1 cellular context compared by ENCODE assay signal in the genomic region with DNA sequence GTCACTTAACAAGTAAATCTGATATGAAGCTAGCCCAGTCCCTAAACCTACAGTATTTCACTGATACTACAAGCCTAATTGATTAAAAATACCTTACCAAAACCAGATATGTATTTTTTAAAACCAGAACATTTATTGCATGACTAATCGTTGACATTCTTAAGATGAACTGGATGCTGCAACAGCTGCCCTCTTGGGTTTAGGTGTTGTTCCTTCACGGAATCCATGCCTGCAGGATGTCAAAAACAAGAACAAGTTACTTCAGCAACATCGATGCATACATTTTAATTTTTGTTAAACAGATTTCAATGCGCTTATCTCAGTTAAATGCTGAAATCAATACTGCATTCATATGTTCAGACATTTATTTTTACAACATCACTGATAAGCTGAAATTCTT.
TF ChIP-seq lines count a peak whose summit lies in the region.

No MANE protein-coding gene starts in this region.

TF ChIP-seq in GM23338, 12 proteins besides CTCF, POLR2A, EP300 and RAD21 (continued from another document):
- TF ChIP-seq, protein P1, sequence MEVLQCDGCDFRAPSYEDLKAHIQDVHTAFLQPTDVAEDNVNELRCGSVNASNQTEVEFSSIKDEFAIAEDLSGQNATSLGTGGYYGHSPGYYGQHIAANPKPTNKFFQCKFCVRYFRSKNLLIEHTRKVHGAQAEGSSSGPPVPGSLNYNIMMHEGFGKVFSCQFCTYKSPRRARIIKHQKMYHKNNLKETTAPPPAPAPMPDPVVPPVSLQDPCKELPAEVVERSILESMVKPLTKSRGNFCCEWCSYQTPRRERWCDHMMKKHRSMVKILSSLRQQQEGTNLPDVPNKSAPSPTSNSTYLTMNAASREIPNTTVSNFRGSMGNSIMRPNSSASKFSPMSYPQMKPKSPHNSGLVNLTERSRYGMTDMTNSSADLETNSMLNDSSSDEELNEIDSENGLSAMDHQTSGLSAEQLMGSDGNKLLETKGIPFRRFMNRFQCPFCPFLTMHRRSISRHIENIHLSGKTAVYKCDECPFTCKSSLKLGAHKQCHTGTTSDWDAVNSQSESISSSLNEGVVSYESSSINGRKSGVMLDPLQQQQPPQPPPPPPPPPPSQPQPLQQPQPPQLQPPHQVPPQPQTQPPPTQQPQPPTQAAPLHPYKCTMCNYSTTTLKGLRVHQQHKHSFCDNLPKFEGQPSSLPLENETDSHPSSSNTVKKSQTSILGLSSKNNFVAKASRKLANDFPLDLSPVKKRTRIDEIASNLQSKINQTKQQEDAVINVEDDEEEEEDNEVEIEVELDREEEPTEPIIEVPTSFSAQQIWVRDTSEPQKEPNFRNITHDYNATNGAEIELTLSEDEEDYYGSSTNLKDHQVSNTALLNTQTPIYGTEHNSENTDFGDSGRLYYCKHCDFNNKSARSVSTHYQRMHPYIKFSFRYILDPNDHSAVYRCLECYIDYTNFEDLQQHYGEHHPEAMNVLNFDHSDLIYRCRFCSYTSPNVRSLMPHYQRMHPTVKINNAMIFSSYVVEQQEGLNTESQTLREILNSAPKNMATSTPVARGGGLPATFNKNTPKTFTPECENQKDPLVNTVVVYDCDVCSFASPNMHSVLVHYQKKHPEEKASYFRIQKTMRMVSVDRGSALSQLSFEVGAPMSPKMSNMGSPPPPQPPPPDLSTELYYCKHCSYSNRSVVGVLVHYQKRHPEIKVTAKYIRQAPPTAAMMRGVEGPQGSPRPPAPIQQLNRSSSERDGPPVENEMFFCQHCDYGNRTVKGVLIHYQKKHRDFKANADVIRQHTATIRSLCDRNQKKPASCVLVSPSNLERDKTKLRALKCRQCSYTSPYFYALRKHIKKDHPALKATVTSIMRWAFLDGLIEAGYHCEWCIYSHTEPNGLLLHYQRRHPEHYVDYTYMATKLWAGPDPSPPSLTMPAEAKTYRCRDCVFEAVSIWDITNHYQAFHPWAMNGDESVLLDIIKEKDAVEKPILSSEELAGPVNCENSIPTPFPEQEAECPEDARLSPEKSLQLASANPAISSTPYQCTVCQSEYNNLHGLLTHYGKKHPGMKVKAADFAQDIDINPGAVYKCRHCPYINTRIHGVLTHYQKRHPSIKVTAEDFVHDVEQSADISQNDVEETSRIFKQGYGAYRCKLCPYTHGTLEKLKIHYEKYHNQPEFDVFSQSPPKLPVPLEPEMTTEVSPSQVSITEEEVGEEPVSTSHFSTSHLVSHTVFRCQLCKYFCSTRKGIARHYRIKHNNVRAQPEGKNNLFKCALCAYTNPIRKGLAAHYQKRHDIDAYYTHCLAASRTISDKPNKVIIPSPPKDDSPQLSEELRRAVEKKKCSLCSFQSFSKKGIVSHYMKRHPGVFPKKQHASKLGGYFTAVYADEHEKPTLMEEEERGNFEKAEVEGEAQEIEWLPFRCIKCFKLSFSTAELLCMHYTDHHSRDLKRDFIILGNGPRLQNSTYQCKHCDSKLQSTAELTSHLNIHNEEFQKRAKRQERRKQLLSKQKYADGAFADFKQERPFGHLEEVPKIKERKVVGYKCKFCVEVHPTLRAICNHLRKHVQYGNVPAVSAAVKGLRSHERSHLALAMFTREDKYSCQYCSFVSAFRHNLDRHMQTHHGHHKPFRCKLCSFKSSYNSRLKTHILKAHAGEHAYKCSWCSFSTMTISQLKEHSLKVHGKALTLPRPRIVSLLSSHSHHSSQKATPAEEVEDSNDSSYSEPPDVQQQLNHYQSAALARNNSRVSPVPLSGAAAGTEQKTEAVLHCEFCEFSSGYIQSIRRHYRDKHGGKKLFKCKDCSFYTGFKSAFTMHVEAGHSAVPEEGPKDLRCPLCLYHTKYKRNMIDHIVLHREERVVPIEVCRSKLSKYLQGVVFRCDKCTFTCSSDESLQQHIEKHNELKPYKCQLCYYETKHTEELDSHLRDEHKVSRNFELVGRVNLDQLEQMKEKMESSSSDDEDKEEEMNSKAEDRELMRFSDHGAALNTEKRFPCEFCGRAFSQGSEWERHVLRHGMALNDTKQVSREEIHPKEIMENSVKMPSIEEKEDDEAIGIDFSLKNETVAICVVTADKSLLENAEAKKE (CRISPR knock-in tag; IDR thresholded peaks at IDR 0.05) = no peak
- TF ChIP-seq NANOG (IDR thresholded peaks at IDR 0.05; ENCODE audit: borderline replicate concordance) = no peak
- TF ChIP-seq ZNF331 (CRISPR knock-in tag; IDR thresholded peaks at IDR 0.05; ENCODE audit: low read depth) = no peak
- TF ChIP-seq POLR2AphosphoS5 (IDR thresholded peaks at IDR 0.05; ENCODE audit: low read depth) = no peak
- TF ChIP-seq, protein P2, sequence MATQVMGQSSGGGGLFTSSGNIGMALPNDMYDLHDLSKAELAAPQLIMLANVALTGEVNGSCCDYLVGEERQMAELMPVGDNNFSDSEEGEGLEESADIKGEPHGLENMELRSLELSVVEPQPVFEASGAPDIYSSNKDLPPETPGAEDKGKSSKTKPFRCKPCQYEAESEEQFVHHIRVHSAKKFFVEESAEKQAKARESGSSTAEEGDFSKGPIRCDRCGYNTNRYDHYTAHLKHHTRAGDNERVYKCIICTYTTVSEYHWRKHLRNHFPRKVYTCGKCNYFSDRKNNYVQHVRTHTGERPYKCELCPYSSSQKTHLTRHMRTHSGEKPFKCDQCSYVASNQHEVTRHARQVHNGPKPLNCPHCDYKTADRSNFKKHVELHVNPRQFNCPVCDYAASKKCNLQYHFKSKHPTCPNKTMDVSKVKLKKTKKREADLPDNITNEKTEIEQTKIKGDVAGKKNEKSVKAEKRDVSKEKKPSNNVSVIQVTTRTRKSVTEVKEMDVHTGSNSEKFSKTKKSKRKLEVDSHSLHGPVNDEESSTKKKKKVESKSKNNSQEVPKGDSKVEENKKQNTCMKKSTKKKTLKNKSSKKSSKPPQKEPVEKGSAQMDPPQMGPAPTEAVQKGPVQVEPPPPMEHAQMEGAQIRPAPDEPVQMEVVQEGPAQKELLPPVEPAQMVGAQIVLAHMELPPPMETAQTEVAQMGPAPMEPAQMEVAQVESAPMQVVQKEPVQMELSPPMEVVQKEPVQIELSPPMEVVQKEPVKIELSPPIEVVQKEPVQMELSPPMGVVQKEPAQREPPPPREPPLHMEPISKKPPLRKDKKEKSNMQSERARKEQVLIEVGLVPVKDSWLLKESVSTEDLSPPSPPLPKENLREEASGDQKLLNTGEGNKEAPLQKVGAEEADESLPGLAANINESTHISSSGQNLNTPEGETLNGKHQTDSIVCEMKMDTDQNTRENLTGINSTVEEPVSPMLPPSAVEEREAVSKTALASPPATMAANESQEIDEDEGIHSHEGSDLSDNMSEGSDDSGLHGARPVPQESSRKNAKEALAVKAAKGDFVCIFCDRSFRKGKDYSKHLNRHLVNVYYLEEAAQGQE (IDR thresholded peaks at IDR 0.05; ENCODE audit: unreplicated experiment) = no peak
- TF ChIP-seq EZH2 (IDR thresholded peaks at IDR 0.05; ENCODE audit: low read depth, unreplicated experiment) = no peak
- no peak for TF ChIP-seq ZNF114 (CRISPR knock-in tag; IDR thresholded peaks at IDR 0.05)
- TF ChIP-seq, protein P3, sequence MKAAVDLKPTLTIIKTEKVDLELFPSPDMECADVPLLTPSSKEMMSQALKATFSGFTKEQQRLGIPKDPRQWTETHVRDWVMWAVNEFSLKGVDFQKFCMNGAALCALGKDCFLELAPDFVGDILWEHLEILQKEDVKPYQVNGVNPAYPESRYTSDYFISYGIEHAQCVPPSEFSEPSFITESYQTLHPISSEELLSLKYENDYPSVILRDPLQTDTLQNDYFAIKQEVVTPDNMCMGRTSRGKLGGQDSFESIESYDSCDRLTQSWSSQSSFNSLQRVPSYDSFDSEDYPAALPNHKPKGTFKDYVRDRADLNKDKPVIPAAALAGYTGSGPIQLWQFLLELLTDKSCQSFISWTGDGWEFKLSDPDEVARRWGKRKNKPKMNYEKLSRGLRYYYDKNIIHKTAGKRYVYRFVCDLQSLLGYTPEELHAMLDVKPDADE (IDR thresholded peaks at IDR 0.05) = no peak
- TF ChIP-seq CREB1 (CRISPR knock-in tag; IDR thresholded peaks at IDR 0.05; ENCODE audit: low read depth) = no peak
- no peak for TF ChIP-seq STAT1 (IDR thresholded peaks at IDR 0.05; ENCODE audit: unreplicated experiment)
- TF ChIP-seq EZH2phosphoT487 (IDR thresholded peaks at IDR 0.05; ENCODE audit: unreplicated experiment) = no peak
TF ChIP-seq in GM23338: peak in this region for 0.
